ENCODE assay signal across 1 cellular context in genomic region chr2:232377319-232377718, GRCh38.
TF ChIP-seq lines count a peak whose summit lies in the region.

No MANE protein-coding gene starts in this region.

TF ChIP-seq in WTC11, 78 proteins besides CTCF, POLR2A, EP300 and RAD21 (continued from another document):
- TF ChIP-seq HMGXB4 (CRISPR knock-in tag; IDR thresholded peaks at IDR 0.05) (no peak), STAT6 (CRISPR knock-in tag; conservative IDR thresholded peaks at IDR 0.05; ENCODE audit: low read depth) (no peak)
